ENCODE assay signal across 16 cellular contexts in genomic region chr10:34232481-34232880, GRCh38.
DNase-seq lines count a peak whose midpoint lies in the region; ATAC-seq, FAIRE-seq and TF ChIP-seq lines count a peak whose summit lies in the region.
"Had no signal": no experiment of that assay in that cellular context is flagged by ENCODE, and none has a peak within 500 bp of the region (broad histone marks: within the 10 kb centered on the region; RNA-seq: fewer than 3 reads in every experiment).

No MANE protein-coding gene starts in this region.

- H3K9me1 ChIP-seq in K562 (ENCODE audit: control insufficient read depth, insufficient read depth, low read length): no peaks in the 10 kb centered on the region

- CTCF ChIA-PET in K562 (lab: Yijun Ruan, JAX; ENCODE audit: low intra/inter-chr PET ratio): no interaction called here

- no peaks in the 10 kb centered on the region for H3K36me3 ChIP-seq in K562 (ENCODE audit: control insufficient read depth, insufficient read depth, low read length)
- H3K36me3 ChIP-seq in mucosa of descending colon (ENCODE audit: low read depth): no peaks in the 10 kb centered on the region

- no peaks in the 10 kb centered on the region for H3K79me2 ChIP-seq in K562 (ENCODE audit: control insufficient read depth, insufficient read depth, low read length)

- POLR2A ChIA-PET in K562 (lab: Yijun Ruan, JAX): no interaction called here

- in situ Hi-C loops in K562 (cut with MboI): no loop called here

- H2AFZ ChIP-seq in K562 (ENCODE audit: low read depth, low read length): no peak overlapping the region

- BruUV-seq in K562 (replicated peaks; lab: Mats Ljungman, UMichigan): no TSS peak

- no peaks in the 10 kb centered on the region for H4K20me1 ChIP-seq in K562 (replicated peaks; ENCODE audit: control insufficient read depth, insufficient read depth, low read length)

- no peak for DNase-seq in K562 (ENCODE audit: extremely low read depth in 1 of 4, low spot score in 3 of 4)
- no peak for DNase-seq in left colon
- no peak for DNase-seq in mucosa of descending colon
- DNase-seq in NCI-H2171 (lab: John Stamatoyannopoulos, UW): no peak
- no peak for DNase-seq in NCI-H526 treated with DMSO at 0.1 percent for 48 hours (lab: John Stamatoyannopoulos, UW)
- DNase-seq in stimulated activated naive CD8-positive, alpha-beta T cell treated with anti-CD3 and anti-CD28 coated beads, Interleukin-15, amount 100 ng/mL, for 72 hours: no peak
- DNase-seq: C1 segment of cervical spinal cord; CD4-positive, alpha-beta memory T cell; COR-L47; DMS153; DND-41; H7; HCEC 1CT had no signal

- H3K4me2 ChIP-seq in K562 (ENCODE audit: insufficient read depth, low read length): no peak overlapping the region

- H3K27ac Mint-ChIP-seq in stimulated activated naive CD8-positive, alpha-beta T cell treated with anti-CD3 and anti-CD28 coated beads, Interleukin-15, amount 100 ng/mL, for 72 hours: no peak overlapping the region
- H3K27ac Mint-ChIP-seq: CD4-positive, alpha-beta memory T cell had no signal

- intact Hi-C loops in K562 (cut with micrococcal nuclease): no loop called here
- intact Hi-C loops in left colon (cut with DNase I, micrococcal nuclease): loop anchor here in 1 of 2 donors (10.0 kb wide), 1 partner anchor 402 kb away; no protein-coding TSS in a partner anchor
- intact Hi-C loops in mucosa of descending colon (cut with DNase I, micrococcal nuclease): no loop called here

- no peak overlapping the region for H3K4me3 Mint-ChIP-seq in stimulated activated naive CD8-positive, alpha-beta T cell treated with anti-CD3 and anti-CD28 coated beads, Interleukin-15, amount 100 ng/mL, for 72 hours
- H3K4me3 Mint-ChIP-seq: CD4-positive, alpha-beta memory T cell had no signal

- H3K4me1 Mint-ChIP-seq in stimulated activated naive CD8-positive, alpha-beta T cell treated with anti-CD3 and anti-CD28 coated beads, Interleukin-15, amount 100 ng/mL, for 72 hours: no peaks in the 10 kb centered on the region
- H3K4me1 Mint-ChIP-seq: CD4-positive, alpha-beta memory T cell had no signal

- no peaks in the 10 kb centered on the region for H3K27me3 Mint-ChIP-seq in stimulated activated naive CD8-positive, alpha-beta T cell treated with anti-CD3 and anti-CD28 coated beads, Interleukin-15, amount 100 ng/mL, for 72 hours

- no peak for FAIRE-seq in K562 (lab: Jason Lieb, UNC)
- FAIRE-seq: G401.6, GM12892, H1 had no signal

- no peaks in the 10 kb centered on the region for H3K9me3 ChIP-seq in K562 (replicated peaks; ENCODE audit: control insufficient read depth, insufficient read depth, low read depth, low read length)
- H3K9me3 ChIP-seq in mucosa of descending colon: peaks cover under 1% of the 10 kb centered on the region

- TF ChIP-seq EP300 in K562 (IDR thresholded peaks at IDR 0.05; ENCODE audit: low read length): no peak

- no peak overlapping the region for H3K4me3 ChIP-seq in K562
- no peak overlapping the region for H3K4me3 ChIP-seq in mucosa of descending colon

- H3K9me3 Mint-ChIP-seq in stimulated activated naive CD8-positive, alpha-beta T cell treated with anti-CD3 and anti-CD28 coated beads, Interleukin-15, amount 100 ng/mL, for 72 hours: no peaks in the 10 kb centered on the region

- ATAC-seq in K562: no peak
- peak; percentile 62 for ATAC-seq in left colon
- peak; percentile 20 for ATAC-seq in mucosa of descending colon
- no peak for ATAC-seq in stimulated activated naive CD8-positive, alpha-beta T cell treated with anti-CD3 and anti-CD28 coated beads, Interleukin-15, amount 100 ng/mL, for 72 hours

- H3K9ac ChIP-seq in K562 (ENCODE audit: insufficient read depth in 1 of 2, low read depth in 2 of 2, low read length in 2 of 2): no peak overlapping the region

- H3K4me1 ChIP-seq in K562 (replicated peaks in 1 of 2; ENCODE audit: control insufficient read depth in 2 of 2, insufficient read depth in 2 of 2, low read length in 2 of 2): no peaks in the 10 kb centered on the region
- H3K4me1 ChIP-seq in mucosa of descending colon (ENCODE audit: low read depth): peaks cover 2% of the 10 kb centered on the region

- H3K27ac ChIP-seq in K562 (ENCODE audit: extremely low read depth, low read depth, low read length): no peak overlapping the region

- 3% methylated on average over 4 of the region's 4 CpGs for WGBS in K562 (ENCODE audit: insufficient coverage, low coverage, missing lambda C conversion rate)

- no peak for TF ChIP-seq POLR2A in K562 (conservative IDR thresholded peaks at IDR 0.05)

- TF ChIP-seq CTCF in K562 (IDR thresholded peaks at IDR 0.05 in 2 of 3, conservative IDR thresholded peaks at IDR 0.05 in 1 of 3; ENCODE audit: insufficient read depth in 2 of 3, low read depth in 1 of 3, low read length in 3 of 3): no peak
- TF ChIP-seq CTCF in mucosa of descending colon (IDR thresholded peaks at IDR 0.05): no peak

- TF ChIP-seq RAD21 in K562 (CRISPR knock-in tag; conservative IDR thresholded peaks at IDR 0.05 in 1 of 2, IDR thresholded peaks at IDR 0.05 in 1 of 2): no peak

- no peaks in the 10 kb centered on the region for H3K27me3 ChIP-seq in K562 (ENCODE audit: control insufficient read depth in 2 of 2, insufficient read depth in 2 of 2, low read length in 2 of 2)

TF ChIP-seq in K562, 482 proteins besides CTCF, POLR2A, EP300 and RAD21:
- TF ChIP-seq RNF2 (IDR thresholded peaks at IDR 0.05) (no peak), CEBPB (tag; IDR thresholded peaks at IDR 0.05) (peak; percentile 69), CEBPG (CRISPR knock-in tag; IDR thresholded peaks at IDR 0.05) (no peak), CEBPG (tag; conservative IDR thresholded peaks at IDR 0.05 in 1 of 2, IDR thresholded peaks at IDR 0.05 in 1 of 2) (peak; percentile 56 to 70; a peak in 3 of 4 replicates), GTF2B (IDR thresholded peaks at IDR 0.05; ENCODE audit: extremely low read depth, insufficient read length) (no peak)

Comparison
In these comparisons a context has a peak if more than half of its experiments do, and no peak if none do; other contexts are left out.
1. ATAC-seq: peak in left colon (single experiment) and mucosa of descending colon (single experiment); none in K562 (single experiment) and stimulated activated naive CD8-positive, alpha-beta T cell treated with anti-CD3 and anti-CD28 coated beads, Interleukin-15, amount 100 ng/mL, for 72 hours (single experiment).